Comparison of ENCODE assay signal across 13 cellular contexts in the genomic region with DNA sequence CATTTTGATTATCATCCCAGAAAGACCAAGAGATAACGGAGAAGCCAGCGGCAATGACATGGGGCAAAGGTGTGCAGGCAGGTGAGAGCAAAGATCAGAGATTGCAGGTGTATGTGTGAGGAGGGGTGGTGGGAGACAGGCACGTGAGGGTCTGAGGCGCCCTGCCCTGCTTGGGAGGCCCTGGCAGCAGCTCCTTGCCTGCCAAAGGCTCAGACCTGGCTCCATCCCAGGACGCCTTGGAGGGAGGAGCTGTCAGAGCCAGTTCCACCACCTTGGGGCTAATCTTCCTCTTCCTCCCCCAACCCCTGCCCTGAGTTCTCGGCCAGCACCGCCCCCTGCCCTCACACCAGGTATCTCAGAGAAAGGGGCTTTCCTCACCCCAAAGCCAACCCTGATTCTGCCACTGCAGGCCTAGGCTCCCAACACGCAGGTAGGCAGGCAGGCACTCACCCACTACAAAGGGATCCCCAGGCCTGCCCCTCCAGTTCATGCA. TPM values are rescaled to one million over a fixed set of nuclear protein-coding genes. Genes with fewer than 3 reads are reported as not detected.
DNase-seq lines count a peak whose midpoint lies in the region; ATAC-seq and TF ChIP-seq lines count a peak whose summit lies in the region.
"Had no signal": no experiment of that assay in that cellular context is flagged by ENCODE, and none has a peak within 500 bp of the region (broad histone marks: within the 10 kb centered on the region; RNA-seq: fewer than 3 reads in every experiment).

No MANE protein-coding gene starts in this region.

- H3K36me3 Mint-ChIP-seq in CD8-positive, alpha-beta memory T cell = peaks cover 3 to 46% (median 4%) of the 10 kb centered on the region in 3 donors
- no peaks in the 10 kb centered on the region for H3K36me3 Mint-ChIP-seq in nephron progenitor cell (ENCODE audit: low read depth)

- peaks cover 35% of the 10 kb centered on the region for H3K4me1 ChIP-seq in CD8-positive, alpha-beta memory T cell (ENCODE audit: insufficient read depth, low read length)
- H3K4me1 ChIP-seq in PC-9 (replicated peaks; ENCODE audit: insufficient read depth) = peaks cover 58% of the 10 kb centered on the region
- peaks cover 5% of the 10 kb centered on the region for H3K4me1 ChIP-seq in A673 (ENCODE audit: insufficient read depth, low read length, poor library complexity, severe bottlenecking)

- H4K20me1 ChIP-seq in PC-9 (ENCODE audit: insufficient read depth) = no peaks in the 10 kb centered on the region

- no peaks in the 10 kb centered on the region for H3K9me2 ChIP-seq in PC-9 (ENCODE audit: insufficient read depth)

- peak overlapping the region; percentile 87 to 100 (median 97) for H3K27ac Mint-ChIP-seq in CD8-positive, alpha-beta memory T cell
- H3K27ac Mint-ChIP-seq in nephron progenitor cell = peak overlapping the region; percentile 55

- H3K9me3 Mint-ChIP-seq in CD8-positive, alpha-beta memory T cell = no peaks in the 10 kb centered on the region
- no peaks in the 10 kb centered on the region for H3K9me3 Mint-ChIP-seq in nephron progenitor cell

- H3K27ac ChIP-seq in CD8-positive, alpha-beta memory T cell (ENCODE audit: low read depth, low read length) = peak overlapping the region; percentile 86
- H3K27ac ChIP-seq in PC-9 (no peak overlapping the region), A673 (ENCODE audit: low read depth, low read length, poor library complexity, severe bottlenecking) (no peak overlapping the region)
- H3K27ac ChIP-seq: HL-60, SK-N-MC had no signal

- no peaks in the 10 kb centered on the region for H3K9me3 ChIP-seq in CD8-positive, alpha-beta memory T cell (ENCODE audit: low read length)
- H3K9me3 ChIP-seq in PC-9 (ENCODE audit: insufficient read depth, low read depth) (no peaks in the 10 kb centered on the region), A673 (ENCODE audit: low read depth, low read length, poor library complexity, severe bottlenecking) (no peaks in the 10 kb centered on the region)

- peaks cover 38 to 59% (median 41%) of the 10 kb centered on the region in 3 donors for H3K4me1 Mint-ChIP-seq in CD8-positive, alpha-beta memory T cell
- H3K4me1 Mint-ChIP-seq in nephron progenitor cell = peaks cover 52% of the 10 kb centered on the region

- intact Hi-C loops in PC-9 (cut with micrococcal nuclease; ENCODE audit: unreplicated experiment) (loop anchor here (2.0 kb wide), 1 partner anchor 71 kb away; no protein-coding TSS in a partner anchor), A673 (cut with micrococcal nuclease; ENCODE audit: unreplicated experiment) (no loop called here)

- CTCF ChIA-PET in CD8-positive, alpha-beta memory T cell (lab: Charles Lee) = interaction anchor here (1.0 to 10.6 kb wide), 3 partner anchors 17 to 30 kb away, joined by 3 to 202 read pairs (median 8); partner anchors contain the start of gene NOL6
- CTCF ChIA-PET in PC-9 (lab: Charles Lee) (no interaction called here), A673 (lab: Charles Lee) (no interaction called here)

- no peaks in the 10 kb centered on the region for H3K27me3 Mint-ChIP-seq in CD8-positive, alpha-beta memory T cell
- H3K27me3 Mint-ChIP-seq in nephron progenitor cell (ENCODE audit: low read depth, poor library complexity) = peaks cover 39% of the 10 kb centered on the region

- ATAC-seq in HG03025 (IDR thresholded peaks at IDR 0.05; ENCODE audit: low FRiP score, unreplicated experiment) = no peak
- no peak for ATAC-seq in HG03159 (IDR thresholded peaks at IDR 0.05; ENCODE audit: unreplicated experiment)

- H3K4me2 ChIP-seq in PC-9 = peak overlapping the region; percentile 79

- H3K79me2 ChIP-seq in PC-9 (ENCODE audit: low read depth) = no peaks in the 10 kb centered on the region

- POLR2A ChIA-PET in CD8-positive, alpha-beta memory T cell (lab: Charles Lee) = no interaction called here
- POLR2A ChIA-PET in PC-9 (lab: Charles Lee; ENCODE audit: unreplicated experiment) = interaction anchor here (0.5 to 0.6 kb wide), 2 partner anchors 176 to 306 kb away, joined by 4 to 6 read pairs; no protein-coding TSS in a partner anchor
- POLR2A ChIA-PET in A673 (lab: Charles Lee; ENCODE audit: low non-redundant PET) = no interaction called here

- H3K36me3 ChIP-seq in CD8-positive, alpha-beta memory T cell (ENCODE audit: insufficient read depth, low read length) = peaks cover 17% of the 10 kb centered on the region
- H3K36me3 ChIP-seq in PC-9 (ENCODE audit: low read depth) = no peaks in the 10 kb centered on the region
- H3K36me3 ChIP-seq in A673 (ENCODE audit: insufficient read depth, low read length, poor library complexity, severe bottlenecking) = no peaks in the 10 kb centered on the region

- no peak for TF ChIP-seq CTCF in PC-9 (conservative IDR thresholded peaks at IDR 0.05)
- TF ChIP-seq CTCF in nephron progenitor cell (IDR thresholded peaks at IDR 0.05) = no peak
- TF ChIP-seq CTCF in A673 (conservative IDR thresholded peaks at IDR 0.05; ENCODE audit: low read depth, low read length) = no peak

- peak in 4 of 5 donors; percentile 11 to 52 (median 30) for DNase-seq in CD8-positive, alpha-beta memory T cell
- DNase-seq in PC-9 (peak in 1 of 2 experiments; percentile 55), nephron progenitor cell (no peak), A673 (ENCODE audit: low spot score) (no peak), NCI-H2107 treated with DMSO at 0.1 percent for 48 hours (lab: John Stamatoyannopoulos, UW; ENCODE audit: unreplicated experiment) (no peak)
- peak; percentile 21 for DNase-seq in effector CD4-positive, alpha-beta T cell
- DNase-seq: HCEC 1CT, NCI-H2107 had no signal

- peak overlapping the region; percentile 99 for H3K4me3 ChIP-seq in CD8-positive, alpha-beta memory T cell (ENCODE audit: low read length)
- H3K4me3 ChIP-seq in PC-9 (no peak overlapping the region), A673 (ENCODE audit: low read depth, low read length, poor library complexity, severe bottlenecking) (no peak overlapping the region)
- H3K4me3 ChIP-seq: SK-N-MC had no signal

- peaks cover 15% of the 10 kb centered on the region for H3F3A ChIP-seq in PC-9 (ENCODE audit: insufficient read depth, low read depth)

- no peak overlapping the region for H2AFZ ChIP-seq in PC-9

- H3K27me3 ChIP-seq in CD8-positive, alpha-beta memory T cell (ENCODE audit: insufficient read depth, low read length, poor library complexity, severe bottlenecking) = no peaks in the 10 kb centered on the region
- H3K27me3 ChIP-seq in PC-9 (ENCODE audit: insufficient read depth, low read depth) = no peaks in the 10 kb centered on the region
- no peaks in the 10 kb centered on the region for H3K27me3 ChIP-seq in A673 (replicated peaks; ENCODE audit: insufficient read depth, low read depth, low read length, poor library complexity)

- peak overlapping the region; percentile 85 to 99 (median 88) for H3K4me3 Mint-ChIP-seq in CD8-positive, alpha-beta memory T cell
- H3K4me3 Mint-ChIP-seq in nephron progenitor cell = peak overlapping the region; percentile 35

- BruUV-seq in PC-9 (replicated peaks; lab: Mats Ljungman, UMichigan) (no TSS peak), A673 (replicated peaks; lab: Mats Ljungman, UMichigan) (no TSS peak)

RNA-seq across cellular contexts. Expression of gene AQP3, which starts 2.0 kb away (rescaled TPM):
- 1 to 10 TPM; 8.7 to 9.3 TPM for total RNA-seq in CD8-positive, alpha-beta memory T cell
- 183 TPM for polyA plus RNA-seq in CD8-positive, alpha-beta memory T cell
- total RNA-seq in PC-9 (2021) = 9.9 and 15.3 TPM in 2 replicates
- 0.37 and 0.43 TPM in 2 replicates for total RNA-seq in A673 (2021)

RNA-seq across cellular contexts. Expression of gene NOL6, which starts 28.3 kb away (rescaled TPM):
- 10 to 100 TPM; 90.8 to 93.0 TPM for total RNA-seq in CD8-positive, alpha-beta memory T cell
- polyA plus RNA-seq in CD8-positive, alpha-beta memory T cell = 19.8 TPM
- total RNA-seq in PC-9 (2021) (15.5 and 16.2 TPM in 2 replicates), A673 (2021) (36.3 and 49.6 TPM in 2 replicates)

RNA-seq across cellular contexts. Expression of gene AQP7, which starts 43.1 kb away (rescaled TPM):
- not detected for total RNA-seq in CD8-positive, alpha-beta memory T cell
- not detected for polyA plus RNA-seq in CD8-positive, alpha-beta memory T cell
- total RNA-seq in PC-9 (2021) (0.59 TPM in 1 of 2 replicates, not detected in the other), A673 (2021) (not detected in 2 replicates)
- total RNA-seq: pulmonary artery endothelial cell had no signal

Comparison
In these comparisons a context has a peak if more than half of its experiments do, and no peak if none do; other contexts are left out.
1. DNase-seq: peak in CD8-positive, alpha-beta memory T cell (4 of 5) and effector CD4-positive, alpha-beta T cell (single experiment); none in nephron progenitor cell (single experiment), A673 (single experiment) and NCI-H2107 treated with DMSO at 0.1 percent for 48 hours (single experiment).